In genomic region chr11:118276422-118276821, GRCh38 we compare ENCODE assay signal across 27 cellular contexts. TPM values are rescaled to one million over a fixed set of nuclear protein-coding genes. Genes with fewer than 3 reads are reported as not detected.
DNase-seq lines count a peak whose midpoint lies in the region; ATAC-seq and TF ChIP-seq lines count a peak whose summit lies in the region.
"Had no signal": no experiment of that assay in that cellular context is flagged by ENCODE, and none has a peak within 500 bp of the region (broad histone marks: within the 10 kb centered on the region; RNA-seq: fewer than 3 reads in every experiment).

No MANE protein-coding gene starts in this region.

- H3K4me1 ChIP-seq in esophagus squamous epithelium (peaks cover 20 to 72% (median 38%) of the 10 kb centered on the region in 3 donors), urinary bladder (ENCODE audit: insufficient read depth) (no peaks in the 10 kb centered on the region), SJCRH30 (no peaks in the 10 kb centered on the region)
- H3K4me1 ChIP-seq: right lobe of liver had no signal

- H3K27ac ChIP-seq in esophagus squamous epithelium: peak overlapping the region; percentile 84 to 90 (median 88)
- H3K27ac ChIP-seq in urinary bladder (ENCODE audit: low read depth): peak overlapping the region; percentile 59
- no peak overlapping the region for H3K27ac ChIP-seq in SJCRH30
- H3K27ac ChIP-seq: C4-2B, cardiac muscle cell, HL-60, right lobe of liver had no signal

- H3K36me3 Mint-ChIP-seq in activated naive CD4-positive, alpha-beta T cell treated with anti-CD3 and anti-CD28 coated beads, Interleukin-2, amount 50 U/mL, for 72 hours: no peaks in the 10 kb centered on the region
- H3K36me3 Mint-ChIP-seq in activated naive CD8-positive, alpha-beta T cell treated with anti-CD3 and anti-CD28 coated beads for 36 hours: no peaks in the 10 kb centered on the region

- H3K4me3 Mint-ChIP-seq in activated naive CD8-positive, alpha-beta T cell treated with anti-CD3 and anti-CD28 coated beads for 36 hours: no peak overlapping the region
- H3K4me3 Mint-ChIP-seq: activated CD8-positive, alpha-beta memory T cell treated with anti-CD3 and anti-CD28 coated beads, Interleukin-2, amount 10 ng/mL, durations not matched to agents 7 days and 5 days; dendritic cell treated with granulocyte-macrophage colony-stimulating factor and Interleukin-4, amounts not matched to agents 40 ng/mL and 50 ng/mL, for 4 days; nephron progenitor cell had no signal

- no peak for ATAC-seq in activated naive CD4-positive, alpha-beta T cell treated with anti-CD3 and anti-CD28 coated beads, Interleukin-2, amount 50 U/mL, for 72 hours
- ATAC-seq: left ventricle myocardium superior had no signal

- TF ChIP-seq CTCF in esophagus squamous epithelium (IDR thresholded peaks at IDR 0.05): no peak

- H3K9me3 Mint-ChIP-seq in activated naive CD4-positive, alpha-beta T cell treated with anti-CD3 and anti-CD28 coated beads, Interleukin-2, amount 50 U/mL, for 72 hours: peaks cover 3 to 8% of the 10 kb centered on the region in 2 donors
- H3K9me3 Mint-ChIP-seq in activated naive CD8-positive, alpha-beta T cell treated with anti-CD3 and anti-CD28 coated beads for 36 hours: no peaks in the 10 kb centered on the region
- H3K9me3 Mint-ChIP-seq: dendritic cell treated with granulocyte-macrophage colony-stimulating factor and Interleukin-4, amounts not matched to agents 40 ng/mL and 50 ng/mL, for 4 days; nephron progenitor cell had no signal

- H3K9me3 ChIP-seq in esophagus squamous epithelium (no peaks in the 10 kb centered on the region), SJCRH30 (replicated peaks) (no peaks in the 10 kb centered on the region)
- H3K9me3 ChIP-seq: pancreas, right lobe of liver had no signal

- no peaks in the 10 kb centered on the region for H3K36me3 ChIP-seq in esophagus squamous epithelium
- no peaks in the 10 kb centered on the region for H3K36me3 ChIP-seq in urinary bladder (ENCODE audit: insufficient read depth)
- no peaks in the 10 kb centered on the region for H3K36me3 ChIP-seq in SJCRH30
- H3K36me3 ChIP-seq: cardiac muscle cell, pancreas, right lobe of liver had no signal

- peak overlapping the region; percentile 5 to 90 for H3K27ac Mint-ChIP-seq in activated naive CD4-positive, alpha-beta T cell treated with anti-CD3 and anti-CD28 coated beads, Interleukin-2, amount 50 U/mL, for 72 hours
- H3K27ac Mint-ChIP-seq in activated naive CD8-positive, alpha-beta T cell treated with anti-CD3 and anti-CD28 coated beads for 36 hours: peak overlapping the region; percentile 35
- H3K27ac Mint-ChIP-seq: activated CD8-positive, alpha-beta memory T cell treated with anti-CD3 and anti-CD28 coated beads, Interleukin-2, amount 10 ng/mL, durations not matched to agents 7 days and 5 days; dendritic cell treated with granulocyte-macrophage colony-stimulating factor and Interleukin-4, amounts not matched to agents 40 ng/mL and 50 ng/mL, for 4 days; nephron progenitor cell had no signal

- H3K27me3 Mint-ChIP-seq in activated naive CD8-positive, alpha-beta T cell treated with anti-CD3 and anti-CD28 coated beads for 36 hours: no peaks in the 10 kb centered on the region
- H3K27me3 Mint-ChIP-seq: activated CD8-positive, alpha-beta memory T cell treated with anti-CD3 and anti-CD28 coated beads, Interleukin-2, amount 10 ng/mL, durations not matched to agents 7 days and 5 days had no signal

- peaks cover 40% of the 10 kb centered on the region for H3K4me1 Mint-ChIP-seq in activated naive CD8-positive, alpha-beta T cell treated with anti-CD3 and anti-CD28 coated beads for 36 hours
- H3K4me1 Mint-ChIP-seq: nephron progenitor cell had no signal

- DNase-seq in activated naive CD4-positive, alpha-beta T cell treated with anti-CD3 and anti-CD28 coated beads, Interleukin-2, amount 50 U/mL, for 72 hours (ENCODE audit: low spot score in 2 of 2): no peak
- no peak for DNase-seq in activated naive CD4-positive, alpha-beta T cell treated with anti-CD3 and anti-CD28 coated beads, Interleukin-2, amount 50 U/mL, for 16 hours
- DNase-seq in activated naive CD8-positive, alpha-beta T cell treated with anti-CD3 and anti-CD28 coated beads for 36 hours: no peak
- DNase-seq in esophagus squamous epithelium (lab: John Stamatoyannopoulos, UW) (no peak), NCI-H526 (lab: John Stamatoyannopoulos, UW) (no peak), SJCRH30 (no peak), RKO (ENCODE audit: low spot score) (no peak)
- DNase-seq: activated CD8-positive, alpha-beta memory T cell treated with anti-CD3 and anti-CD28 coated beads, Interleukin-2, amount 10 ng/mL, durations not matched to agents 7 days and 5 days; activated effector memory CD4-positive, alpha-beta T cell treated with anti-CD3 and anti-CD28 coated beads, Interleukin-2, amount 50 U/mL, for 16 hours; amygdala; foreskin fibroblast; hippocampal formation; left ventricle myocardium superior; NCI-H1105 treated with DMSO at 0.1 percent for 48 hours; nephron progenitor cell; pancreas; right lobe of liver; RPMI8226; stimulated activated CD4-positive, alpha-beta T cell treated with anti-CD3 and anti-CD28 coated beads, Interleukin-15, amount 100 ng/mL, for 24 hours; substantia nigra had no signal

- 23 to 25% methylated on average over 1 of the region's 1 CpG for WGBS in esophagus squamous epithelium, 2 donors
- 60% methylated on average over 1 of the region's 1 CpG for WGBS in urinary bladder

- H3K27me3 ChIP-seq in esophagus squamous epithelium: peaks cover 0 to 7% (median 0%) of the 10 kb centered on the region in 4 donors
- H3K27me3 ChIP-seq in SJCRH30: no peaks in the 10 kb centered on the region
- H3K27me3 ChIP-seq: pancreas, right lobe of liver had no signal

- H3K4me3 ChIP-seq in esophagus squamous epithelium: peak overlapping the region in 1 of 4 donors; percentile 5
- H3K4me3 ChIP-seq in urinary bladder (ENCODE audit: low read depth, low read length): no peak overlapping the region
- no peak overlapping the region for H3K4me3 ChIP-seq in SJCRH30
- H3K4me3 ChIP-seq: cardiac muscle cell, pancreas, right lobe of liver had no signal

- intact Hi-C loops in esophagus squamous epithelium (cut with DNase I): no loop called here

- TF ChIP-seq POLR2A in esophagus squamous epithelium (IDR thresholded peaks at IDR 0.05): no peak

RNA-seq across cellular contexts. Expression of gene MPZL2, which starts 12.3 kb away (rescaled TPM):
- total RNA-seq in activated naive CD4-positive, alpha-beta T cell treated with anti-CD3 and anti-CD28 coated beads, Interleukin-2, amount 50 U/mL, for 72 hours: 10 to 100 TPM; 39.4 to 64.1 TPM
- total RNA-seq in activated naive CD8-positive, alpha-beta T cell treated with anti-CD3 and anti-CD28 coated beads for 36 hours: 10 to 100 TPM; 18.8 to 20.1 TPM
- total RNA-seq in esophagus squamous epithelium: 100 to 1,000 TPM; 249 to 491 (median 352) TPM
- total RNA-seq in urinary bladder: 62.8 TPM
- polyA plus RNA-seq in urinary bladder: 44.2 TPM
- not detected in 2 replicates for total RNA-seq in SJCRH30 (2014; rRNA removed; shearing (Covaris generic))
- total RNA-seq: cardiac muscle cell had no signal

RNA-seq across cellular contexts. Expression of gene MPZL3, which starts 24.3 kb away (rescaled TPM):
- total RNA-seq in activated naive CD4-positive, alpha-beta T cell treated with anti-CD3 and anti-CD28 coated beads, Interleukin-2, amount 50 U/mL, for 72 hours: 10 to 100 TPM; 35.0 to 93.0 TPM
- total RNA-seq in activated naive CD8-positive, alpha-beta T cell treated with anti-CD3 and anti-CD28 coated beads for 36 hours: 10 to 100 TPM; 49.1 to 50.7 TPM
- 10 to 100 TPM; 17.4 to 44.4 (median 32.4) TPM for total RNA-seq in esophagus squamous epithelium
- total RNA-seq in urinary bladder: 4.7 TPM
- 1.4 TPM for polyA plus RNA-seq in urinary bladder
- 0.10 and 0.12 TPM in 2 replicates for total RNA-seq in SJCRH30 (2014; rRNA removed; shearing (Covaris generic))

RNA-seq across cellular contexts. Expression of gene CD3E, which starts 28.1 kb away (rescaled TPM):
- 100 to 1,000 TPM; 371 to 455 TPM for total RNA-seq in activated naive CD4-positive, alpha-beta T cell treated with anti-CD3 and anti-CD28 coated beads, Interleukin-2, amount 50 U/mL, for 72 hours
- total RNA-seq in activated naive CD8-positive, alpha-beta T cell treated with anti-CD3 and anti-CD28 coated beads for 36 hours: 100 to 1,000 TPM; 364 TPM
- total RNA-seq in esophagus squamous epithelium: 1 to 10 TPM; 1.9 to 7.8 (median 3.1) TPM
- total RNA-seq in urinary bladder: 0.32 TPM
- 3.6 TPM for polyA plus RNA-seq in urinary bladder
- not detected in 2 replicates for total RNA-seq in SJCRH30 (2014; rRNA removed; shearing (Covaris generic))
- total RNA-seq: cardiac muscle cell, H4, NCI-H460 had no signal
- polyA plus RNA-seq: cardiac muscle cell had no signal

RNA-seq across cellular contexts. Expression of gene JAML, which starts 51.6 kb away (rescaled TPM):
- total RNA-seq in activated naive CD4-positive, alpha-beta T cell treated with anti-CD3 and anti-CD28 coated beads, Interleukin-2, amount 50 U/mL, for 72 hours: 100 to 1,000 TPM; 125 to 239 TPM
- total RNA-seq in activated naive CD8-positive, alpha-beta T cell treated with anti-CD3 and anti-CD28 coated beads for 36 hours: 100 to 1,000 TPM; 148 to 150 TPM
- total RNA-seq in esophagus squamous epithelium (10 to 100 TPM in 2 of 4 donors, 1 to 10 TPM in 2; 2.2 to 17.9 (median 9.5) TPM), urinary bladder (6.5 TPM)
- 6.0 TPM for polyA plus RNA-seq in urinary bladder
- total RNA-seq in SJCRH30 (2014; rRNA removed; shearing (Covaris generic)): not detected in 2 replicates
- total RNA-seq: cardiac muscle cell, H4, NCI-H460 had no signal
- polyA plus RNA-seq: cardiac muscle cell had no signal

Comparison
In these comparisons a context has a peak if more than half of its experiments do, and no peak if none do; other contexts are left out.
1. RNA of gene MPZL2, which starts 12.3 kb away (total RNA-seq): 249 to 491 TPM in esophagus squamous epithelium, 39.4 to 64.1 TPM in activated naive CD4-positive, alpha-beta T cell treated with anti-CD3 and anti-CD28 coated beads, Interleukin-2, amount 50 U/mL, for 72 hours, 62.8 TPM in urinary bladder (single experiment) and 18.8 to 20.1 TPM in activated naive CD8-positive, alpha-beta T cell treated with anti-CD3 and anti-CD28 coated beads for 36 hours; not detected in SJCRH30; every median in the first group is over 10 times any median in the second.
2. RNA of gene CD3E, which starts 28.1 kb away (total RNA-seq): 371 to 455 TPM in activated naive CD4-positive, alpha-beta T cell treated with anti-CD3 and anti-CD28 coated beads, Interleukin-2, amount 50 U/mL, for 72 hours and 364 TPM in activated naive CD8-positive, alpha-beta T cell treated with anti-CD3 and anti-CD28 coated beads for 36 hours; 1.9 to 7.8 TPM in esophagus squamous epithelium, 0.32 TPM in urinary bladder (single experiment) and not detected in SJCRH30; every median in the first group is over 10 times any median in the second.